20 cellular contexts compared by ENCODE assay signal in genomic region chr4:59805176-59805575, GRCh38.
DNase-seq lines count a peak whose midpoint lies in the region; ATAC-seq, FAIRE-seq and TF ChIP-seq lines count a peak whose summit lies in the region.
"Had no signal": no experiment of that assay in that cellular context is flagged by ENCODE, and none has a peak within 500 bp of the region (broad histone marks: within the 10 kb centered on the region; RNA-seq: fewer than 3 reads in every experiment).

No MANE protein-coding gene starts in this region.

- H3K27ac ChIP-seq in pancreas: no peak overlapping the region
- H3K27ac ChIP-seq: GM23248 had no signal

- H3K27me3 Mint-ChIP-seq in stimulated activated naive CD8-positive, alpha-beta T cell treated with anti-CD3 and anti-CD28 coated beads, Interleukin-15, amount 100 ng/mL, for 72 hours: no peaks in the 10 kb centered on the region
- H3K27me3 Mint-ChIP-seq: CD4-positive, CD25-positive, alpha-beta regulatory T cell had no signal

- no peak for ATAC-seq in pancreas
- no peak for ATAC-seq in stimulated activated naive CD8-positive, alpha-beta T cell treated with anti-CD3 and anti-CD28 coated beads, Interleukin-15, amount 100 ng/mL, for 72 hours
- ATAC-seq: CD8-positive, alpha-beta T cell; GM12878 had no signal

- H3K9me3 ChIP-seq in pancreas: no peaks in the 10 kb centered on the region
- H3K9me3 ChIP-seq: Caco-2 had no signal

- H3K4me1 Mint-ChIP-seq in stimulated activated naive CD8-positive, alpha-beta T cell treated with anti-CD3 and anti-CD28 coated beads, Interleukin-15, amount 100 ng/mL, for 72 hours: no peaks in the 10 kb centered on the region
- H3K4me1 Mint-ChIP-seq: CD4-positive, CD25-positive, alpha-beta regulatory T cell had no signal

- TF ChIP-seq CTCF in pancreas (IDR thresholded peaks at IDR 0.05): no peak

- DNase-seq in pancreas (no peak), CD1c-positive myeloid dendritic cell (ENCODE audit: extremely low spot score) (no peak), kidney tubule cell (ENCODE audit: low spot score) (no peak)
- no peak for DNase-seq in stimulated activated naive CD8-positive, alpha-beta T cell treated with anti-CD3 and anti-CD28 coated beads, Interleukin-15, amount 100 ng/mL, for 72 hours
- DNase-seq: 8988T; C1 segment of cervical spinal cord; Caco-2; CD4-positive, CD25-positive, alpha-beta regulatory T cell; CD8-positive, alpha-beta T cell; DMS153; DND-41; GDM1; GM23248; H7; HCEC 1CT had no signal

- H3K9me3 Mint-ChIP-seq in stimulated activated naive CD8-positive, alpha-beta T cell treated with anti-CD3 and anti-CD28 coated beads, Interleukin-15, amount 100 ng/mL, for 72 hours: peaks cover 8 to 17% of the 10 kb centered on the region in 2 donors

- 88 to 100% methylated on average over 1 of the region's 1 CpG for WGBS in pancreas, 2 donors

- intact Hi-C loops in pancreas (cut with DNase I): no loop called here

- H3K36me3 ChIP-seq in pancreas: no peaks in the 10 kb centered on the region

- H3K27me3 ChIP-seq in pancreas: no peaks in the 10 kb centered on the region

- H3K27ac Mint-ChIP-seq in stimulated activated naive CD8-positive, alpha-beta T cell treated with anti-CD3 and anti-CD28 coated beads, Interleukin-15, amount 100 ng/mL, for 72 hours: no peak overlapping the region
- H3K27ac Mint-ChIP-seq: CD8-positive, alpha-beta T cell had no signal

- H3K4me3 Mint-ChIP-seq in stimulated activated naive CD8-positive, alpha-beta T cell treated with anti-CD3 and anti-CD28 coated beads, Interleukin-15, amount 100 ng/mL, for 72 hours: no peak overlapping the region
- H3K4me3 Mint-ChIP-seq: CD4-positive, CD25-positive, alpha-beta regulatory T cell; CD8-positive, alpha-beta T cell had no signal

- H3K4me1 ChIP-seq in pancreas: no peaks in the 10 kb centered on the region
- H3K4me1 ChIP-seq: Caco-2 had no signal

- FAIRE-seq in G401.6 (lab: Jason Lieb, UNC): peak; percentile 63
- FAIRE-seq in colon (lab: Jason Lieb, UNC): peak; percentile 55
- peak; percentile 41 for FAIRE-seq in pancreas (lab: Jason Lieb, UNC)
- FAIRE-seq: GM12878, GM19239, H1 had no signal

- no peak overlapping the region for H3K4me3 ChIP-seq in pancreas
- H3K4me3 ChIP-seq: GM12878, GM23248 had no signal
